ENCODE assay signal across 10 cellular contexts in the genomic region with DNA sequence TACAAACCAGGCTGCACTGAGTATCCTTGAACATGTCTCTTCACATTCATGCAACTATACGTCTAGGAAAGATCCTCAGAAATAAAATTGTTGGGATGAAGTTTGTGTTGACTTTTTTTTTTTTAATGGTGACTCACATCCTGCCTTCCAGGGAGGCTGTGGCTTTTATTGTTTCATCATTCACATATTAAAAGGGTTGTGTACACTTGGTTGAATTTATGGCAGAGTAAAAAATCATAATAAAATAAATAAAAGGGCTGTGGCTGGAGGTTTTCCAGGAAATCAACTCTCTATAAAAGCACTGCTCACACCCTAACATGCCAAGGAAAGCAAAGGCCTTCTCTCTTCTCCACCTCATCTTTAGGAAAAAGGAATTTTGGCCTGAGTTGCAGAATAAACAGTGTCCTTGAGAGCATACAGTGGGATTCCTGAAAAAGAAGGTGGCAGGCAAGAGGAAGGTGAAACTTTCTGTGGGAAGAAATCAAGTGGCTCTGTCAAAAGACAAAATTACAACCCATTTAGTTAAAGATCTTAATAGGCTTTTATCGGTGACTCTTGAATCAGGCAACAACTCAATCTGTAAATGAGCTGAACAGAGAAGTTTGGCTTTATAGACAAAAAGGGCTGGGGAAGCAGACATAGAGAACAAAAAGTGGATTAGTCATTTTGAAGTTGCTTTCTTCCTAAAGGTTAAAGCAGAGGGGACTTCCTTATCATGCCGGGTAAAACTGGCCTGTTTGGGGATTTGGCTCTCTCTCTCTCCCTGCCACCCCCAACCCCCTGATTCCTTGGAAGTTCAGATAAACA. TPM values are rescaled to one million over a fixed set of nuclear protein-coding genes. Genes with fewer than 3 reads are reported as not detected.
DNase-seq lines count a peak whose midpoint lies in the region; ATAC-seq and TF ChIP-seq lines count a peak whose summit lies in the region.
"Had no signal": no experiment of that assay in that cellular context is flagged by ENCODE, and none has a peak within 500 bp of the region (broad histone marks: within the 10 kb centered on the region; RNA-seq: fewer than 3 reads in every experiment).

No MANE protein-coding gene starts in this region.

- peak; percentile 63 for DNase-seq in DMS79 (lab: John Stamatoyannopoulos, UW)
- peak; percentile 63 for DNase-seq in NCI-H69 (lab: John Stamatoyannopoulos, UW)
- DNase-seq in epithelial cell of esophagus (ENCODE audit: low read depth) = peak; percentile 85
- DNase-seq in osteocyte (ENCODE audit: extremely low spot score, unreplicated experiment) = no peak
- no peak for DNase-seq in NCI-H1436 (lab: John Stamatoyannopoulos, UW)
- DNase-seq: stimulated activated CD4-positive, alpha-beta T cell treated with anti-CD3 and anti-CD28 coated beads, Interleukin-4, amount 100 ng/mL, for 1 hour had no signal

- H3K27me3 Mint-ChIP-seq in osteocyte (ENCODE audit: unreplicated experiment) = no peaks in the 10 kb centered on the region

- no peak overlapping the region for H3K4me3 ChIP-seq in epithelial cell of esophagus (ENCODE audit: low read length)

- H3K36me3 Mint-ChIP-seq in osteocyte (ENCODE audit: unreplicated experiment) = no peaks in the 10 kb centered on the region

- TF ChIP-seq CTCF in epithelial cell of esophagus (IDR thresholded peaks at IDR 0.05; ENCODE audit: insufficient read depth, low read depth, low read length, missing control alignments) (no peak), osteocyte (IDR thresholded peaks at IDR 0.05) (no peak)

- no peaks in the 10 kb centered on the region for H3K9me3 Mint-ChIP-seq in osteocyte (ENCODE audit: unreplicated experiment)
- H3K9me3 Mint-ChIP-seq: IgD-negative memory B cell had no signal

- peak overlapping the region; percentile 80 for H3K27ac Mint-ChIP-seq in osteocyte (ENCODE audit: unreplicated experiment)
- H3K27ac Mint-ChIP-seq: IgD-negative memory B cell had no signal

- no peak overlapping the region for H3K4me3 Mint-ChIP-seq in osteocyte (ENCODE audit: unreplicated experiment)
- H3K4me3 Mint-ChIP-seq: IgD-negative memory B cell had no signal

- ATAC-seq in GM19463 (IDR thresholded peaks at IDR 0.05; ENCODE audit: unreplicated experiment) (no peak), HG02588 (IDR thresholded peaks at IDR 0.05; ENCODE audit: unreplicated experiment) (no peak), GM18520 (IDR thresholded peaks at IDR 0.05; ENCODE audit: unreplicated experiment) (no peak)

- H3K4me1 Mint-ChIP-seq in osteocyte (ENCODE audit: unreplicated experiment) = peaks cover 15% of the 10 kb centered on the region
- H3K4me1 Mint-ChIP-seq: IgD-negative memory B cell had no signal

RNA-seq across cellular contexts. Expression of a gene that starts 41.6 kb away (rescaled TPM):
- total RNA-seq in osteocyte = 50.2 and 59.3 TPM in 2 replicates

Comparison
In these comparisons a context has a peak if more than half of its experiments do, and no peak if none do; other contexts are left out.
1. DNase-seq: peak in DMS79 (single experiment), NCI-H69 (single experiment) and epithelial cell of esophagus (single experiment); none in osteocyte (single experiment) and NCI-H1436 (single experiment).